In genomic region chr2:230219419-230220331, GRCh38 we compare ENCODE assay signal across 8 cellular contexts. TPM values are rescaled to one million over a fixed set of nuclear protein-coding genes. Genes with fewer than 3 reads are reported as not detected.
DNase-seq lines count a peak whose midpoint lies in the region; ATAC-seq, FAIRE-seq and TF ChIP-seq lines count a peak whose summit lies in the region.

TSS of gene SP110 (minus strand) at chr2:230219984. CDS start at chr2:230216927, 3,057 bp downstream.

- no peaks in the 10 kb centered on the region for H3K27me3 ChIP-seq in BLaER1

- H4K20me1 ChIP-seq in BLaER1, result no peaks in the 10 kb centered on the region

- peak within 1 kb of the TSS; percentile 80 for H3K27ac ChIP-seq in BLaER1
- H3K27ac ChIP-seq in substantia nigra (ENCODE audit: low read depth, low read length, poor library complexity, severe bottlenecking), result peak within 1 kb of the TSS; percentile 75

- no peak for FAIRE-seq in frontal cortex (lab: Jason Lieb, UNC)

- peaks cover 27% of the 10 kb centered on the region for H3K36me3 ChIP-seq in BLaER1

- no peaks in the 10 kb centered on the region for H3K9me3 ChIP-seq in BLaER1

- peak; percentile 68 for ATAC-seq in HG03457 (IDR thresholded peaks at IDR 0.05; ENCODE audit: unreplicated experiment)

- peaks cover 36% of the 10 kb centered on the region for H3K4me1 ChIP-seq in BLaER1

- peak; percentile 54; the same call in 1 of the 2 replicates for TF ChIP-seq POLR2A in Raji (IDR thresholded peaks at IDR 0.05; ENCODE audit: insufficient read depth, low read depth, low read length)

- H3K9ac ChIP-seq in BLaER1, result peak within 1 kb of the TSS; percentile 74

- DNase-seq in GM19238 (ENCODE audit: insufficient read length, low spot score), result peak; percentile 47
- peak; percentile 22 to 68 (median 45) for DNase-seq in activated naive CD4-positive, alpha-beta T cell (lab: John Stamatoyannopoulos, UW)
- peak; percentile 17 to 39 for DNase-seq in frontal cortex (ENCODE audit: low spot score in 2 of 2)
- DNase-seq in non-pigmented ciliary epithelial cell (ENCODE audit: low read depth), result peak; percentile 78
- DNase-seq in substantia nigra (lab: John Stamatoyannopoulos, UW), result peak in 48 of 49 donors; percentile 12 to 77 (median 50)

- H3K4me2 ChIP-seq in BLaER1, result peak within 1 kb of the TSS; percentile 87

- peak within 1 kb of the TSS; percentile 73 for H3K4me3 ChIP-seq in BLaER1

RNA-seq across cellular contexts. Expression of gene SP110, which starts in this region (rescaled TPM):
- 0.82 TPM for total RNA-seq in frontal cortex

Comparison
In these comparisons a context has a peak if more than half of its experiments do, and no peak if none do; other contexts are left out.
1. Peak in every context shown above with its lines: DNase-seq, ATAC-seq, H3K4me3 ChIP-seq and H3K27ac ChIP-seq.
2. Peak in DNase-seq in frontal cortex; RNA of the gene not detected or under 1 TPM.
3. DNase-seq: peak in every context shown above with its lines; median percentile 78 in non-pigmented ciliary epithelial cell; 50 in substantia nigra; 47 in GM19238; 45 in activated naive CD4-positive, alpha-beta T cell; 28 in frontal cortex.